ENCODE assay signal across 22 cellular contexts in the genomic region with DNA sequence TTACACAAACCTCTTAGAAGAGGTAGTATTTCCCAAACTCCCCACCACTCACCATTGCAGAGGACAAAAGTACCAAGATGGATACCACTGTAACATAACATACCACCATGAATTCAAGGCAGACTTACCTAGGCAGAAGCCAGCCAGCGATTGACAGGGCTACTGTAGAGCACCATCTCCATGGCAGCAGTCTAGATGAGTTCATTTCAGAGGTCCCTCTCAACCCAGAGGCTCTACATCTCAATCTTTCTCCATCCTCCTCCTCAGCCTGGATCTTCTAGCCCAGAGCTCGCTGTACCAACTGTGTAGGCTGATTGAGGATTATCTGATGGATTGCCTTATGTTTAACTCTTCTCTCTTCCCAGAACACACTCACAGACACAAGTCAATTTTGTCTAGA. TPM values are rescaled to one million over a fixed set of nuclear protein-coding genes. Genes with fewer than 3 reads are reported as not detected.
DNase-seq lines count a peak whose midpoint lies in the region; ATAC-seq and TF ChIP-seq lines count a peak whose summit lies in the region.
"Had no signal": no experiment of that assay in that cellular context is flagged by ENCODE, and none has a peak within 500 bp of the region (broad histone marks: within the 10 kb centered on the region; RNA-seq: fewer than 3 reads in every experiment).

No MANE protein-coding gene starts in this region.

- H3K36me3 ChIP-seq in left lung: no peaks in the 10 kb centered on the region
- H3K36me3 ChIP-seq in gastrocnemius medialis: no peaks in the 10 kb centered on the region

- H3K9me3 ChIP-seq in left lung (no peaks in the 10 kb centered on the region), gastrocnemius medialis (no peaks in the 10 kb centered on the region)
- H3K9me3 ChIP-seq: tibial artery had no signal

- H3K27ac ChIP-seq in C4-2B (peak overlapping the region; percentile 46; the same call in 1 of the 2 replicates), caudate nucleus (ENCODE audit: low read depth, low read length) (peak overlapping the region; percentile 91), left lung (peak overlapping the region; percentile 44 to 51), gastrocnemius medialis (peak overlapping the region; percentile 50 to 84 (median 78))

- DNase-seq in caudate nucleus (lab: John Stamatoyannopoulos, UW): no peak
- DNase-seq in left lung: no peak
- DNase-seq in gastrocnemius medialis: no peak
- DNase-seq in NCI-H2081 treated with DMSO at 0.1 percent for 48 hours (lab: John Stamatoyannopoulos, UW): no peak
- no peak for DNase-seq in stimulated activated CD4-positive, alpha-beta T cell treated with anti-CD3 and anti-CD28 coated beads, Interleukin-12 subunit alpha, Interleukin-12 subunit beta, amount 100 ng/mL, for 4 hours
- DNase-seq: activated B cell treated with CpG ODN at 0.5 μM for 24 hours; activated T-cell treated with anti-CD3 and anti-CD28 coated beads, Interleukin-2, amount 50 U/mL, for 72 hours; CD4-positive, alpha-beta T cell; GF-D8; NCI-H1048; NCI-H2081; NCI-H510A had no signal

- H3K4me3 ChIP-seq in left lung (no peak overlapping the region), gastrocnemius medialis (no peak overlapping the region)
- H3K4me3 ChIP-seq: K562, tibial artery had no signal

- ATAC-seq in left lung: no peak
- ATAC-seq in gastrocnemius medialis: no peak
- no peak for ATAC-seq in esophagus mucosa
- ATAC-seq in GM18861 (IDR thresholded peaks at IDR 0.05; ENCODE audit: unreplicated experiment): no peak
- ATAC-seq: activated naive CD4-positive, alpha-beta T cell treated with anti-CD3 and anti-CD28 coated beads, Interleukin-2, amount 50 U/mL, for 72 hours; activated T-cell treated with anti-CD3 and anti-CD28 coated beads, Interleukin-2, amount 50 U/mL, for 72 hours; HCT116; K562 had no signal

- no peak for TF ChIP-seq POLR2A in gastrocnemius medialis (IDR thresholded peaks at IDR 0.05)

- H3K4me1 ChIP-seq in left lung (peaks cover 6 to 8% of the 10 kb centered on the region in 2 donors), gastrocnemius medialis (peaks cover 28 to 36% of the 10 kb centered on the region in 2 donors)

- H3K27me3 ChIP-seq in left lung: no peaks in the 10 kb centered on the region
- no peaks in the 10 kb centered on the region for H3K27me3 ChIP-seq in gastrocnemius medialis
- H3K27me3 ChIP-seq: tibial artery had no signal

- in situ Hi-C loops in gastrocnemius medialis (cut with MboI; ENCODE audit: low sequenced_read_pairs in 4 of 4): no loop called here

- TF ChIP-seq CTCF in C4-2B (conservative IDR thresholded peaks at IDR 0.05): no peak
- TF ChIP-seq CTCF in left lung (IDR thresholded peaks at IDR 0.05): no peak
- TF ChIP-seq CTCF in gastrocnemius medialis (IDR thresholded peaks at IDR 0.05 in 4 of 5, conservative IDR thresholded peaks at IDR 0.05 in 1 of 5): no peak

- intact Hi-C loops in left lung (cut with DNase I) (no loop called here), gastrocnemius medialis (cut with DNase I; ENCODE audit: low total_unique reads) (loop anchor here (10.0 kb wide), 2 partner anchors 394 to 766 kb away; partner anchors contain the start of gene MFGE8)

RNA-seq across cellular contexts. Expression of gene PLIN1, which starts 2.0 kb away (rescaled TPM):
- total RNA-seq in left lung: under 1 TPM; 0.37 to 0.55 TPM
- 10 to 100 TPM in 1 of 4 donors, 1 to 10 TPM in 3; 1.8 to 17.9 (median 6.3) TPM for total RNA-seq in gastrocnemius medialis
- total RNA-seq in esophagus mucosa: 0.32 TPM
- total RNA-seq: K562; SK-MEL-5; T-helper 2 cell treated with Interferon-gamma antibody and Interleukin-4, amounts not matched to agents 100 ng/mL and 5 ng/mL, for 36 hours had no signal

RNA-seq across cellular contexts. Expression of gene PEX11A, which starts 9.4 kb away (rescaled TPM):
- 1 to 10 TPM; 5.6 to 8.6 TPM for total RNA-seq in left lung
- total RNA-seq in gastrocnemius medialis: 10 to 100 TPM; 10.0 to 46.4 (median 21.8) TPM
- total RNA-seq in esophagus mucosa: 3.5 TPM
- total RNA-seq: K562 had no signal

RNA-seq across cellular contexts. Expression of gene WDR93, which starts 9.5 kb away (rescaled TPM):
- total RNA-seq in left lung (under 1 TPM; 0.20 to 0.52 TPM), gastrocnemius medialis (not detected), esophagus mucosa (not detected)
- total RNA-seq: activated naive CD4-positive, alpha-beta T cell treated with anti-CD3 and anti-CD28 coated beads, Interleukin-2, amount 50 U/mL, for 72 hours; bronchial epithelial cell; CD4-positive, alpha-beta T cell; K562; SK-MEL-5; T-helper 2 cell treated with Interferon-gamma antibody and Interleukin-4, amounts not matched to agents 100 ng/mL and 5 ng/mL, for 36 hours had no signal

RNA-seq across cellular contexts. Expression of gene KIF7, which starts 25.9 kb away (rescaled TPM):
- 1 to 10 TPM; 2.4 to 4.6 TPM for total RNA-seq in left lung
- under 1 TPM; 0.19 to 0.66 (median 0.61) TPM for total RNA-seq in gastrocnemius medialis
- total RNA-seq in esophagus mucosa: 0.60 TPM
